ENCODE assay signal across 1 cellular context in the genomic region with DNA sequence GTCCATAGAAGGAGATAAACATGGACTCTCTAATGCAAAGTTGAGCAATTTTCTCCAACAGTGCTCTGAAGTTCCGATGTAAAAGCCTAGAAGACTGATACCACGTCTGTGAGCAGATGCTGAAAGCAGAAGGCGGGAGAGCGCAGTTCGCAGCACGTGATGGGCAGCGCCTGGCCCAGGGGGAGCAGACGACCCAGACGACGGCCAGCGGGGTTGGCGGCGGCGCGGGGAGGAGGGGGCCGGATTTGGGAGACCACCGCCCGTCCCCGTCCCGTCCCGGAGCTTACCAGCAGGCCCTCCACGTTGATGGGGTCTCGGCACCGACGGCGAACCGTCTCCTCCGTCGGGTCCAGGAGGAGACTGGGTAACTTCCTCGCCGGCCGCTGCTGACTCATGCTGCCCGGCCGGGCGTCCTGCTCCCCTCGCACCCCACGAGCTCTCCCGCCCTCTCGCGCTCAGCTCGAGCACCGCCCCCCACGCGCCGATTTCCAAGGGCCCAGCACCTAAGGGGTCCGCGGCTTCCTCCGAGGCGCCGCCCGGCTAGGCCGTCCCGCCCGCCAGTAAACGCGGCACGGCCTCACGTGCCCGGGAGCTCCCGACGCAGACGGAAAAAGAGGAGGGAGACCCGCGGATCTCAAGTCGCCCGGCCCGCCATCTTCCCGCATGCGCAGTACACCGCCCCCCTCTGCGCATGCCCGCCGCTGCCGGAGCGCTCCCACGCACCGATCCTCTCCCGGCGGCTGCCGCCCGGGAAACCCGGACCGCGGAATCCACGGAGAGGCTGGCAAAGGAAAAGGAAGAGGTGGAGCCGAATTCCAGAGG.
TF ChIP-seq lines count a peak whose summit lies in the region.

A gene with protein sequence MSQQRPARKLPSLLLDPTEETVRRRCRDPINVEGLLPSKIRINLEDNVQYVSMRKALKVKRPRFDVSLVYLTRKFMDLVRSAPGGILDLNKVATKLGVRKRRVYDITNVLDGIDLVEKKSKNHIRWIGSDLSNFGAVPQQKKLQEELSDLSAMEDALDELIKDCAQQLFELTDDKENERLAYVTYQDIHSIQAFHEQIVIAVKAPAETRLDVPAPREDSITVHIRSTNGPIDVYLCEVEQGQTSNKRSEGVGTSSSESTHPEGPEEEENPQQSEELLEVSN (minus strand): TSS at position 677 of the 822 bp plus-strand sequence. CDS start 282 bp downstream, at position 395.

TF ChIP-seq in K562, 482 proteins besides CTCF, POLR2A, EP300 and RAD21 (continued from another document):
- TF ChIP-seq, protein P1, sequence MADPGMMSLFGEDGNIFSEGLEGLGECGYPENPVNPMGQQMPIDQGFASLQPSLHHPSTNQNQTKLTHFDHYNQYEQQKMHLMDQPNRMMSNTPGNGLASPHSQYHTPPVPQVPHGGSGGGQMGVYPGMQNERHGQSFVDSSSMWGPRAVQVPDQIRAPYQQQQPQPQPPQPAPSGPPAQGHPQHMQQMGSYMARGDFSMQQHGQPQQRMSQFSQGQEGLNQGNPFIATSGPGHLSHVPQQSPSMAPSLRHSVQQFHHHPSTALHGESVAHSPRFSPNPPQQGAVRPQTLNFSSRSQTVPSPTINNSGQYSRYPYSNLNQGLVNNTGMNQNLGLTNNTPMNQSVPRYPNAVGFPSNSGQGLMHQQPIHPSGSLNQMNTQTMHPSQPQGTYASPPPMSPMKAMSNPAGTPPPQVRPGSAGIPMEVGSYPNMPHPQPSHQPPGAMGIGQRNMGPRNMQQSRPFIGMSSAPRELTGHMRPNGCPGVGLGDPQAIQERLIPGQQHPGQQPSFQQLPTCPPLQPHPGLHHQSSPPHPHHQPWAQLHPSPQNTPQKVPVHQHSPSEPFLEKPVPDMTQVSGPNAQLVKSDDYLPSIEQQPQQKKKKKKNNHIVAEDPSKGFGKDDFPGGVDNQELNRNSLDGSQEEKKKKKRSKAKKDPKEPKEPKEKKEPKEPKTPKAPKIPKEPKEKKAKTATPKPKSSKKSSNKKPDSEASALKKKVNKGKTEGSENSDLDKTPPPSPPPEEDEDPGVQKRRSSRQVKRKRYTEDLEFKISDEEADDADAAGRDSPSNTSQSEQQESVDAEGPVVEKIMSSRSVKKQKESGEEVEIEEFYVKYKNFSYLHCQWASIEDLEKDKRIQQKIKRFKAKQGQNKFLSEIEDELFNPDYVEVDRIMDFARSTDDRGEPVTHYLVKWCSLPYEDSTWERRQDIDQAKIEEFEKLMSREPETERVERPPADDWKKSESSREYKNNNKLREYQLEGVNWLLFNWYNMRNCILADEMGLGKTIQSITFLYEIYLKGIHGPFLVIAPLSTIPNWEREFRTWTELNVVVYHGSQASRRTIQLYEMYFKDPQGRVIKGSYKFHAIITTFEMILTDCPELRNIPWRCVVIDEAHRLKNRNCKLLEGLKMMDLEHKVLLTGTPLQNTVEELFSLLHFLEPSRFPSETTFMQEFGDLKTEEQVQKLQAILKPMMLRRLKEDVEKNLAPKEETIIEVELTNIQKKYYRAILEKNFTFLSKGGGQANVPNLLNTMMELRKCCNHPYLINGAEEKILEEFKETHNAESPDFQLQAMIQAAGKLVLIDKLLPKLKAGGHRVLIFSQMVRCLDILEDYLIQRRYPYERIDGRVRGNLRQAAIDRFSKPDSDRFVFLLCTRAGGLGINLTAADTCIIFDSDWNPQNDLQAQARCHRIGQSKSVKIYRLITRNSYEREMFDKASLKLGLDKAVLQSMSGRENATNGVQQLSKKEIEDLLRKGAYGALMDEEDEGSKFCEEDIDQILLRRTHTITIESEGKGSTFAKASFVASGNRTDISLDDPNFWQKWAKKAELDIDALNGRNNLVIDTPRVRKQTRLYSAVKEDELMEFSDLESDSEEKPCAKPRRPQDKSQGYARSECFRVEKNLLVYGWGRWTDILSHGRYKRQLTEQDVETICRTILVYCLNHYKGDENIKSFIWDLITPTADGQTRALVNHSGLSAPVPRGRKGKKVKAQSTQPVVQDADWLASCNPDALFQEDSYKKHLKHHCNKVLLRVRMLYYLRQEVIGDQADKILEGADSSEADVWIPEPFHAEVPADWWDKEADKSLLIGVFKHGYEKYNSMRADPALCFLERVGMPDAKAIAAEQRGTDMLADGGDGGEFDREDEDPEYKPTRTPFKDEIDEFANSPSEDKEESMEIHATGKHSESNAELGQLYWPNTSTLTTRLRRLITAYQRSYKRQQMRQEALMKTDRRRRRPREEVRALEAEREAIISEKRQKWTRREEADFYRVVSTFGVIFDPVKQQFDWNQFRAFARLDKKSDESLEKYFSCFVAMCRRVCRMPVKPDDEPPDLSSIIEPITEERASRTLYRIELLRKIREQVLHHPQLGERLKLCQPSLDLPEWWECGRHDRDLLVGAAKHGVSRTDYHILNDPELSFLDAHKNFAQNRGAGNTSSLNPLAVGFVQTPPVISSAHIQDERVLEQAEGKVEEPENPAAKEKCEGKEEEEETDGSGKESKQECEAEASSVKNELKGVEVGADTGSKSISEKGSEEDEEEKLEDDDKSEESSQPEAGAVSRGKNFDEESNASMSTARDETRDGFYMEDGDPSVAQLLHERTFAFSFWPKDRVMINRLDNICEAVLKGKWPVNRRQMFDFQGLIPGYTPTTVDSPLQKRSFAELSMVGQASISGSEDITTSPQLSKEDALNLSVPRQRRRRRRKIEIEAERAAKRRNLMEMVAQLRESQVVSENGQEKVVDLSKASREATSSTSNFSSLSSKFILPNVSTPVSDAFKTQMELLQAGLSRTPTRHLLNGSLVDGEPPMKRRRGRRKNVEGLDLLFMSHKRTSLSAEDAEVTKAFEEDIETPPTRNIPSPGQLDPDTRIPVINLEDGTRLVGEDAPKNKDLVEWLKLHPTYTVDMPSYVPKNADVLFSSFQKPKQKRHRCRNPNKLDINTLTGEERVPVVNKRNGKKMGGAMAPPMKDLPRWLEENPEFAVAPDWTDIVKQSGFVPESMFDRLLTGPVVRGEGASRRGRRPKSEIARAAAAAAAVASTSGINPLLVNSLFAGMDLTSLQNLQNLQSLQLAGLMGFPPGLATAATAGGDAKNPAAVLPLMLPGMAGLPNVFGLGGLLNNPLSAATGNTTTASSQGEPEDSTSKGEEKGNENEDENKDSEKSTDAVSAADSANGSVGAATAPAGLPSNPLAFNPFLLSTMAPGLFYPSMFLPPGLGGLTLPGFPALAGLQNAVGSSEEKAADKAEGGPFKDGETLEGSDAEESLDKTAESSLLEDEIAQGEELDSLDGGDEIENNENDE (IDR thresholded peaks at IDR 0.05; ENCODE audit: low read depth, low read length) = no peak
- TF ChIP-seq GTF2A2 (tag; IDR thresholded peaks at IDR 0.05) (no peak), ZNF75A (CRISPR knock-in tag; IDR thresholded peaks at IDR 0.05) (no peak), CBFA2T3 (IDR thresholded peaks at IDR 0.05) (no peak), CBX8 (IDR thresholded peaks at IDR 0.05; ENCODE audit: borderline replicate concordance, extremely low read depth, low read depth, low read length, poor library complexity, severe bottlenecking) (no peak), PML (IDR thresholded peaks at IDR 0.05; ENCODE audit: low read length) (peak; percentile 63; the same call in 1 of the 2 replicates), PPARD (CRISPR knock-in tag; IDR thresholded peaks at IDR 0.05) (no peak), ZSCAN29 (IDR thresholded peaks at IDR 0.05) (peak; percentile 90), ZNF174 (CRISPR knock-in tag; IDR thresholded peaks at IDR 0.05) (no peak), GTF2E2 (tag; IDR thresholded peaks at IDR 0.05) (peak; percentile 79; the same call in 1 of the 2 replicates), NFATC3 (IDR thresholded peaks at IDR 0.05) (no peak), XRCC3 (IDR thresholded peaks at IDR 0.05) (no peak), NCOA2 (IDR thresholded peaks at IDR 0.05; ENCODE audit: partially characterized antibody in 2 of 2) (no peak), PHB2 (IDR thresholded peaks at IDR 0.05; ENCODE audit: low read depth) (no peak), RBM25 (IDR thresholded peaks at IDR 0.05; ENCODE audit: low read depth, low read length, severe bottlenecking) (peak; percentile 32), NCOR1 (IDR thresholded peaks at IDR 0.05) (peak; percentile 35; the same call in 1 of the 2 replicates)
- TF ChIP-seq, protein P2, sequence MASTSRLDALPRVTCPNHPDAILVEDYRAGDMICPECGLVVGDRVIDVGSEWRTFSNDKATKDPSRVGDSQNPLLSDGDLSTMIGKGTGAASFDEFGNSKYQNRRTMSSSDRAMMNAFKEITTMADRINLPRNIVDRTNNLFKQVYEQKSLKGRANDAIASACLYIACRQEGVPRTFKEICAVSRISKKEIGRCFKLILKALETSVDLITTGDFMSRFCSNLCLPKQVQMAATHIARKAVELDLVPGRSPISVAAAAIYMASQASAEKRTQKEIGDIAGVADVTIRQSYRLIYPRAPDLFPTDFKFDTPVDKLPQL (IDR thresholded peaks at IDR 0.05; ENCODE audit: extremely low read depth, insufficient read length) = no peak
- TF ChIP-seq, protein P3, sequence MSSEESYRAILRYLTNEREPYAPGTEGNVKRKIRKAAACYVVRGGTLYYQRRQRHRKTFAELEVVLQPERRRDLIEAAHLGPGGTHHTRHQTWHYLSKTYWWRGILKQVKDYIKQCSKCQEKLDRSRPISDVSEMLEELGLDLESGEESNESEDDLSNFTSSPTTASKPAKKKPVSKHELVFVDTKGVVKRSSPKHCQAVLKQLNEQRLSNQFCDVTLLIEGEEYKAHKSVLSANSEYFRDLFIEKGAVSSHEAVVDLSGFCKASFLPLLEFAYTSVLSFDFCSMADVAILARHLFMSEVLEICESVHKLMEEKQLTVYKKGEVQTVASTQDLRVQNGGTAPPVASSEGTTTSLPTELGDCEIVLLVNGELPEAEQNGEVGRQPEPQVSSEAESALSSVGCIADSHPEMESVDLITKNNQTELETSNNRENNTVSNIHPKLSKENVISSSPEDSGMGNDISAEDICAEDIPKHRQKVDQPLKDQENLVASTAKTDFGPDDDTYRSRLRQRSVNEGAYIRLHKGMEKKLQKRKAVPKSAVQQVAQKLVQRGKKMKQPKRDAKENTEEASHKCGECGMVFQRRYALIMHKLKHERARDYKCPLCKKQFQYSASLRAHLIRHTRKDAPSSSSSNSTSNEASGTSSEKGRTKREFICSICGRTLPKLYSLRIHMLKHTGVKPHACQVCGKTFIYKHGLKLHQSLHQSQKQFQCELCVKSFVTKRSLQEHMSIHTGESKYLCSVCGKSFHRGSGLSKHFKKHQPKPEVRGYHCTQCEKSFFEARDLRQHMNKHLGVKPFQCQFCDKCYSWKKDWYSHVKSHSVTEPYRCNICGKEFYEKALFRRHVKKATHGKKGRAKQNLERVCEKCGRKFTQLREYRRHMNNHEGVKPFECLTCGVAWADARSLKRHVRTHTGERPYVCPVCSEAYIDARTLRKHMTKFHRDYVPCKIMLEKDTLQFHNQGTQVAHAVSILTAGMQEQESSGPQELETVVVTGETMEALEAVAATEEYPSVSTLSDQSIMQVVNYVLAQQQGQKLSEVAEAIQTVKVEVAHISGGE (CRISPR knock-in tag; IDR thresholded peaks at IDR 0.05) = peak in 1 of 3 experiments; percentile 80; a peak in 2 of 6 replicates
- TF ChIP-seq, protein P4, sequence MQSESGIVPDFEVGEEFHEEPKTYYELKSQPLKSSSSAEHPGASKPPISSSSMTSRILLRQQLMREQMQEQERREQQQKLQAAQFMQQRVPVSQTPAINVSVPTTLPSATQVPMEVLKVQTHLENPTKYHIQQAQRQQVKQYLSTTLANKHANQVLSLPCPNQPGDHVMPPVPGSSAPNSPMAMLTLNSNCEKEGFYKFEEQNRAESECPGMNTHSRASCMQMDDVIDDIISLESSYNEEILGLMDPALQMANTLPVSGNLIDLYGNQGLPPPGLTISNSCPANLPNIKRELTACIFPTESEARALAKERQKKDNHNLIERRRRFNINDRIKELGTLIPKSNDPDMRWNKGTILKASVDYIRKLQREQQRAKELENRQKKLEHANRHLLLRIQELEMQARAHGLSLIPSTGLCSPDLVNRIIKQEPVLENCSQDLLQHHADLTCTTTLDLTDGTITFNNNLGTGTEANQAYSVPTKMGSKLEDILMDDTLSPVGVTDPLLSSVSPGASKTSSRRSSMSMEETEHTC (IDR thresholded peaks at IDR 0.05) = no peak
TF ChIP-seq in K562: peak in this region for 211.
